In the genomic region with DNA sequence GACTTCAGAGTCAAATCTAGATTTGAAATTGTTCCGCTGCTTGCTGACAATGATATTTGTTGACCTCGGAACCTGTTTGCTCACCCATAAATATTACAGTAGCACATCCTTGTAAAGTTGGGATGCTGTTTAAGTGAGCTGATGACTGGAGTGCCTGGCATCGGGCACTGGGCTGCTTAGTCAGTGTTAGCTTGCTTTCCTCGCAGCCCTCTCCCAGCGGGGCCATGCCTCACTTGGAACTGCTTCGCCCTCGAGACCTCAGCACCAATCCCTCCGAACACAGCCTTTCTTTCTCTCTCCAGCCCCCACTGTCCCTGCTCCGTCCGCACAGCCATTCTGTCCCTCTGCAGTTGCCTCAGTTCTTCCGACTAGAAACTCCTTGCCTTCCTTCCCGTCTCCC, we compare ENCODE assay signal across 16 cellular contexts. TPM values are rescaled to one million over a fixed set of nuclear protein-coding genes. Genes with fewer than 3 reads are reported as not detected.
DNase-seq lines count a peak whose midpoint lies in the region; ATAC-seq and TF ChIP-seq lines count a peak whose summit lies in the region.
"Had no signal": no experiment of that assay in that cellular context is flagged by ENCODE, and none has a peak within 500 bp of the region (broad histone marks: within the 10 kb centered on the region; RNA-seq: fewer than 3 reads in every experiment).

No MANE protein-coding gene starts in this region.

- H3K9me3 Mint-ChIP-seq in CD4-positive, alpha-beta memory T cell = no peaks in the 10 kb centered on the region
- no peaks in the 10 kb centered on the region for H3K9me3 Mint-ChIP-seq in activated T-helper 17 cell treated with anti-CD3 and anti-CD28 coated beads, Interleukin-2, amount 50 U/mL, for 72 hours
- H3K9me3 Mint-ChIP-seq in naive B cell = no peaks in the 10 kb centered on the region
- no peaks in the 10 kb centered on the region for H3K9me3 Mint-ChIP-seq in activated CD4-positive, alpha-beta T cell treated with anti-CD3 and anti-CD28 coated beads for 36 hours (ENCODE audit: low read depth)
- H3K9me3 Mint-ChIP-seq: CD4-positive, alpha-beta T cell had no signal

- H3K4me3 ChIP-seq in CD4-positive, alpha-beta memory T cell (ENCODE audit: low read length in 2 of 2) = no peak overlapping the region
- H3K4me3 ChIP-seq in LNCaP clone FGC (ENCODE audit: low read depth, low read length) = no peak overlapping the region
- H3K4me3 ChIP-seq in effector memory CD4-positive, alpha-beta T cell (ENCODE audit: insufficient read depth, low read depth, low read length, poor library complexity, severe bottlenecking) = no peak overlapping the region

- intact Hi-C loops in CD4-positive, alpha-beta memory T cell (cut with micrococcal nuclease) = no loop called here
- intact Hi-C loops in activated CD4-positive, alpha-beta T cell treated with anti-CD3 and anti-CD28 coated beads for 36 hours (cut with DNase I, micrococcal nuclease) = no loop called here

- H3K4me1 Mint-ChIP-seq in CD4-positive, alpha-beta memory T cell = peaks cover 10 to 22% (median 19%) of the 10 kb centered on the region in 4 donors
- peaks cover 11% of the 10 kb centered on the region for H3K4me1 Mint-ChIP-seq in activated T-helper 17 cell treated with anti-CD3 and anti-CD28 coated beads, Interleukin-2, amount 50 U/mL, for 72 hours
- peaks cover 19 to 35% (median 25%) of the 10 kb centered on the region in 3 donors for H3K4me1 Mint-ChIP-seq in naive B cell
- peaks cover 8% of the 10 kb centered on the region for H3K4me1 Mint-ChIP-seq in activated CD4-positive, alpha-beta T cell treated with anti-CD3 and anti-CD28 coated beads for 36 hours

- peak overlapping the region in 1 of 8 donors; percentile 70 for H3K4me3 Mint-ChIP-seq in CD4-positive, alpha-beta memory T cell
- no peak overlapping the region for H3K4me3 Mint-ChIP-seq in activated T-helper 17 cell treated with anti-CD3 and anti-CD28 coated beads, Interleukin-2, amount 50 U/mL, for 72 hours
- H3K4me3 Mint-ChIP-seq in naive B cell = peak overlapping the region in 5 of 8 donors; percentile 1 to 57 (median 36)
- no peak overlapping the region for H3K4me3 Mint-ChIP-seq in activated CD4-positive, alpha-beta T cell treated with anti-CD3 and anti-CD28 coated beads for 36 hours
- H3K4me3 Mint-ChIP-seq: CD4-positive, alpha-beta T cell had no signal

- peaks cover 0 to 8% of the 10 kb centered on the region in 2 donors for H3K36me3 Mint-ChIP-seq in CD4-positive, alpha-beta memory T cell
- peaks cover 7% of the 10 kb centered on the region for H3K36me3 Mint-ChIP-seq in activated T-helper 17 cell treated with anti-CD3 and anti-CD28 coated beads, Interleukin-2, amount 50 U/mL, for 72 hours (ENCODE audit: low read depth)
- no peaks in the 10 kb centered on the region for H3K36me3 Mint-ChIP-seq in naive B cell
- H3K36me3 Mint-ChIP-seq in activated CD4-positive, alpha-beta T cell treated with anti-CD3 and anti-CD28 coated beads for 36 hours (ENCODE audit: low read depth) = peaks cover 3% of the 10 kb centered on the region

- H3K27ac Mint-ChIP-seq in CD4-positive, alpha-beta memory T cell = peak overlapping the region in 5 of 7 donors; percentile 12 to 85 (median 56)
- H3K27ac Mint-ChIP-seq in activated T-helper 17 cell treated with anti-CD3 and anti-CD28 coated beads, Interleukin-2, amount 50 U/mL, for 72 hours = peak overlapping the region; percentile 45
- H3K27ac Mint-ChIP-seq in naive B cell = peak overlapping the region in 2 of 6 donors; percentile 39 to 92
- H3K27ac Mint-ChIP-seq in activated CD4-positive, alpha-beta T cell treated with anti-CD3 and anti-CD28 coated beads for 36 hours = no peak overlapping the region
- H3K27ac Mint-ChIP-seq: CD4-positive, alpha-beta T cell had no signal

- H3K27me3 Mint-ChIP-seq in CD4-positive, alpha-beta memory T cell = no peaks in the 10 kb centered on the region
- H3K27me3 Mint-ChIP-seq in activated T-helper 17 cell treated with anti-CD3 and anti-CD28 coated beads, Interleukin-2, amount 50 U/mL, for 72 hours = no peaks in the 10 kb centered on the region
- H3K27me3 Mint-ChIP-seq in naive B cell = no peaks in the 10 kb centered on the region
- H3K27me3 Mint-ChIP-seq in activated CD4-positive, alpha-beta T cell treated with anti-CD3 and anti-CD28 coated beads for 36 hours = no peaks in the 10 kb centered on the region
- H3K27me3 Mint-ChIP-seq: CD4-positive, alpha-beta T cell had no signal

- H3K4me1 ChIP-seq in CD4-positive, alpha-beta memory T cell (ENCODE audit: insufficient read depth, low read length) = peaks cover 6% of the 10 kb centered on the region
- no peaks in the 10 kb centered on the region for H3K4me1 ChIP-seq in effector memory CD4-positive, alpha-beta T cell (ENCODE audit: control insufficient read depth, insufficient read depth, low read length, poor library complexity, severe bottlenecking)

- POLR2A ChIA-PET in CD4-positive, alpha-beta memory T cell (lab: Charles Lee; ENCODE audit: partially characterized antibody) = interaction anchor here (0.9 kb wide), 1 partner anchor 28 kb away, joined by 3 read pairs; no protein-coding TSS in a partner anchor
- POLR2A ChIA-PET in activated CD4-positive, alpha-beta T cell treated with anti-CD3 and anti-CD28 coated beads for 36 hours (lab: Charles Lee) = no interaction called here

- H3K36me3 ChIP-seq in CD4-positive, alpha-beta memory T cell (ENCODE audit: insufficient read depth, low read length) = no peaks in the 10 kb centered on the region
- no peaks in the 10 kb centered on the region for H3K36me3 ChIP-seq in effector memory CD4-positive, alpha-beta T cell (ENCODE audit: control insufficient read depth, insufficient read depth, low read length)

- no peak for ATAC-seq in activated T-helper 17 cell treated with anti-CD3 and anti-CD28 coated beads, Interleukin-2, amount 50 U/mL, for 72 hours (replicated peaks)
- ATAC-seq in naive B cell (ENCODE audit: low read depth in 2 of 2) (no peak), GM21576 (IDR thresholded peaks at IDR 0.05; ENCODE audit: unreplicated experiment) (no peak)
- no peak for ATAC-seq in activated CD4-positive, alpha-beta T cell treated with anti-CD3 and anti-CD28 coated beads for 36 hours

- TF ChIP-seq CTCF in LNCaP clone FGC (IDR thresholded peaks at IDR 0.05; ENCODE audit: control insufficient read depth, extremely low read depth, insufficient read depth) = no peak

- H3K9me3 ChIP-seq in CD4-positive, alpha-beta memory T cell (ENCODE audit: control insufficient read depth in 1 of 2, low read length in 2 of 2) = no peaks in the 10 kb centered on the region
- no peaks in the 10 kb centered on the region for H3K9me3 ChIP-seq in effector memory CD4-positive, alpha-beta T cell (ENCODE audit: control insufficient read depth, low read length)
- H3K9me3 ChIP-seq: SK-N-SH had no signal

- CTCF ChIA-PET in CD4-positive, alpha-beta memory T cell (lab: Charles Lee; ENCODE audit: partially characterized antibody) = interaction anchor here (1.0 kb wide), 1 partner anchor 29 kb away, joined by 3 read pairs; no protein-coding TSS in a partner anchor
- CTCF ChIA-PET in activated CD4-positive, alpha-beta T cell treated with anti-CD3 and anti-CD28 coated beads for 36 hours (lab: Charles Lee) = interaction anchor here (0.6 kb wide), 1 partner anchor 40 kb away, joined by 3 read pairs; no protein-coding TSS in a partner anchor

- no peak for DNase-seq in CD4-positive, alpha-beta memory T cell
- DNase-seq in LNCaP clone FGC (ENCODE audit: low read depth) (peak; percentile 46), naive B cell (no peak)
- DNase-seq in activated CD4-positive, alpha-beta T cell treated with anti-CD3 and anti-CD28 coated beads for 36 hours = no peak
- DNase-seq in effector memory CD4-positive, alpha-beta T cell = no peak
- DNase-seq: CD4-positive, alpha-beta T cell; KG1; NCI-H1092; NCI-H146; NCI-H2081 treated with DMSO at 0.1 percent for 48 hours; NCI-H510A treated with DMSO at 0.1 percent for 48 hours; Right ventricle myocardium superior; SK-N-SH had no signal

- no peaks in the 10 kb centered on the region for H3K27me3 ChIP-seq in CD4-positive, alpha-beta memory T cell (ENCODE audit: insufficient read depth, low read length)
- no peaks in the 10 kb centered on the region for H3K27me3 ChIP-seq in effector memory CD4-positive, alpha-beta T cell (replicated peaks; ENCODE audit: control insufficient read depth, insufficient read depth, low read length, poor library complexity, severe bottlenecking)

- no peak overlapping the region for H3K27ac ChIP-seq in CD4-positive, alpha-beta memory T cell (ENCODE audit: low read depth, low read length)
- no peak overlapping the region for H3K27ac ChIP-seq in effector memory CD4-positive, alpha-beta T cell (ENCODE audit: insufficient read depth, low read length, poor library complexity, severe bottlenecking)

RNA-seq across cellular contexts. Expression of a gene that starts 23.4 kb away (rescaled TPM):
- total RNA-seq in CD4-positive, alpha-beta memory T cell = 100 to 1,000 TPM; 247 to 262 TPM
- polyA plus RNA-seq in CD4-positive, alpha-beta memory T cell = 1 to 10 TPM; 1.1 to 7.1 TPM
- 10 to 100 TPM; 85.3 to 88.1 TPM for total RNA-seq in activated T-helper 17 cell treated with anti-CD3 and anti-CD28 coated beads, Interleukin-2, amount 50 U/mL, for 72 hours
- polyA plus RNA-seq in naive B cell (ENCODE audit: low read depth in 6 of 6) = 1 to 10 TPM in 5 of 6 donors, under 1 TPM in 1; 0.38 to 6.1 (median 2.9) TPM
- 10 to 100 TPM; 61.6 to 62.9 TPM for total RNA-seq in activated CD4-positive, alpha-beta T cell treated with anti-CD3 and anti-CD28 coated beads for 36 hours

RNA-seq across cellular contexts. Expression of a gene that starts 35.4 kb away (rescaled TPM):
- 1 to 10 TPM; 2.9 TPM for total RNA-seq in CD4-positive, alpha-beta memory T cell
- polyA plus RNA-seq in CD4-positive, alpha-beta memory T cell = not detected
- under 1 TPM; 0.50 to 0.69 TPM for total RNA-seq in activated T-helper 17 cell treated with anti-CD3 and anti-CD28 coated beads, Interleukin-2, amount 50 U/mL, for 72 hours
- not detected for polyA plus RNA-seq in naive B cell (ENCODE audit: low read depth in 6 of 6)
- under 1 TPM; 0.37 to 0.61 TPM for total RNA-seq in activated CD4-positive, alpha-beta T cell treated with anti-CD3 and anti-CD28 coated beads for 36 hours
- total RNA-seq: M059J had no signal
- polyA plus RNA-seq: SK-N-SH had no signal

Comparison
In these comparisons a context has a peak if more than half of its experiments do, and no peak if none do; other contexts are left out.
1. H3K4me3 Mint-ChIP-seq: peak in naive B cell (5 of 8); none in activated T-helper 17 cell treated with anti-CD3 and anti-CD28 coated beads, Interleukin-2, amount 50 U/mL, for 72 hours (single experiment) and activated CD4-positive, alpha-beta T cell treated with anti-CD3 and anti-CD28 coated beads for 36 hours (single experiment).